15 cellular contexts compared by ENCODE assay signal in the genomic region with DNA sequence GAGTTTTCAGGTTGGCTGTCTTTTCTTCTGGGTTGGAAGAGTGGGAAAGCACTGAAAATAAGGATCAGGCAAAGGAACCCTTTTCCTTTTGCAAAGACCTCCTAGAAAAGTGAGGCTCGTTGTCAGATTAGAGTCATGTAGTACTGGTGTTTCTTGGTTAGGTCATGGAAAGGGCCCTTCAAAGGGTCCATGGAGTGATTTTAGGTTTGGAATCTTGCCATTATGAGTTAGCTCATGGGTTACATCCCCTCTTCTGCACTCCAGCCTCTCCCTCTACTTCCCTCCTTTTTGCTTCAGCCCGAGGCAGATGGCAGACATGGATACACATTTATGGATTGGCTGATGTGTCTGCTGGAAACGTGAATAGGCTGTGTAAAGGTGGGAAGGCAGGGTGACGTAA. TPM values are rescaled to one million over a fixed set of nuclear protein-coding genes. Genes with fewer than 3 reads are reported as not detected.
"Had no signal": no experiment of that assay in that cellular context is flagged by ENCODE, and none has a peak within 500 bp of the region (broad histone marks: within the 10 kb centered on the region; RNA-seq: fewer than 3 reads in every experiment).

No MANE protein-coding gene starts in this region.

- DNase-seq: colonic mucosa; cortex of kidney; dorsolateral prefrontal cortex; effector CD4-positive, alpha-beta T cell; effector memory CD4-positive, alpha-beta T cell; foreskin keratinocyte; glutamatergic neuron; head of caudate nucleus; heart right ventricle; hippocampal formation; left lung; lower lobe of right lung; mesenchymal stem cell; midbrain; naive thymus-derived CD4-positive, alpha-beta T cell had no signal

- H3K27ac ChIP-seq: colonic mucosa, dorsolateral prefrontal cortex, foreskin keratinocyte, heart right ventricle, left lung, lower lobe of right lung had no signal

- H3K36me3 ChIP-seq: colonic mucosa, heart right ventricle, left lung, lower lobe of right lung had no signal

- H3K27me3 ChIP-seq: colonic mucosa, heart right ventricle, left lung had no signal

- H3K9me3 ChIP-seq: colonic mucosa, left lung, lower lobe of right lung had no signal

- H3K4me1 ChIP-seq: colonic mucosa, foreskin keratinocyte, heart right ventricle, left lung, lower lobe of right lung had no signal

- H3K4me3 ChIP-seq: colonic mucosa, dorsolateral prefrontal cortex, heart right ventricle, left lung, lower lobe of right lung had no signal

RNA-seq across cellular contexts. Expression of a gene that starts 47.0 kb away (rescaled TPM):
- polyA plus RNA-seq: naive thymus-derived CD4-positive, alpha-beta T cell had no signal
